20 cellular contexts compared by ENCODE assay signal in the genomic region with DNA sequence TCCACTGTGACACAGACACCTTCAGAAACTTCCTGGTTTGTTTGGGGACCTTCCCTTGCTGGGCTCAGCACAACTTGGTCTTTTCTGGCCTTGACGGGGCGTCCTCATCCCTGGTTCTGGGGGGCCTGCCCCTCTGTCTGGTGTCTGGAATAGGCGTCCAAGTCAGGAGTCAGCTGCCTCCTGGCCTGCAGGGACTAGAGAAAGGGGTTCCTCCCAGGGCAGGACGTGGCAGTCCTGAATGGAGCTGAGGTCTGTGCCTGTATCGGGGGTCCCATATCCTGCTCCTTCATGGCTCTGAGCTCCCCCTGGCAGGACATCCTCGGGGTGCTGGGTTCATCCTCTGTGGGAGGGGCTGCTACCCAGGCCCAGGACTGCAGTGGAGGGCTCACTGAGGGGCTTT.
"Had no signal": no experiment of that assay in that cellular context is flagged by ENCODE, and none has a peak within 500 bp of the region (broad histone marks: within the 10 kb centered on the region; RNA-seq: fewer than 3 reads in every experiment).

No MANE protein-coding gene starts in this region.

- H3K27ac ChIP-seq: coronary artery, hepatocyte, ovary, right lobe of liver, tibial artery, upper lobe of left lung, uterus had no signal

- H3K4me3 Mint-ChIP-seq: natural killer cell, neural crest cell had no signal

- ATAC-seq: left lobe of liver, mucosa of descending colon, natural killer cell, right lobe of liver had no signal

- H3K9me3 Mint-ChIP-seq: natural killer cell had no signal

- H3K79me2 ChIP-seq: hepatocyte had no signal

- H3K9me3 ChIP-seq: mucosa of descending colon, ovary, right lobe of liver, upper lobe of left lung, uterus had no signal

- H3K4me1 Mint-ChIP-seq: neural crest cell had no signal

- H3K4me3 ChIP-seq: coronary artery, hepatocyte, mucosa of descending colon, ovary, right lobe of liver, tibial artery, upper lobe of left lung, uterus had no signal

- H3K36me3 ChIP-seq: ovary, right lobe of liver, tibial artery, upper lobe of left lung, uterus had no signal

- H3K4me2 ChIP-seq: hepatocyte had no signal

- H2AFZ ChIP-seq: hepatocyte had no signal

- DNase-seq: effector CD4-positive, alpha-beta T cell; foreskin melanocyte; head of caudate nucleus; kidney glomerular epithelial cell; mammary epithelial cell; natural killer cell; ovary; stimulated activated CD4-positive, alpha-beta T cell treated with anti-CD3 and anti-CD28 coated beads, Interleukin-15, amount 100 ng/mL, for 24 hours; stimulated activated CD4-positive, alpha-beta T cell treated with anti-CD3 and anti-CD28 coated beads, Interleukin-1b, Interleukin-23, amount 100 ng/mL, for 48 hours; stimulated activated CD4-positive, alpha-beta T cell treated with anti-CD3 and anti-CD28 coated beads, Interleukin-4, amount 100 ng/mL, for 24 hours; stimulated activated naive CD4-positive, alpha-beta T cell treated with Interleukin-2 at 50 U/mL for 16 hours; tibial artery; uterus had no signal

- H3K27me3 ChIP-seq: hepatocyte, ovary, right lobe of liver, tibial artery, upper lobe of left lung, uterus had no signal

- H3K27ac Mint-ChIP-seq: natural killer cell had no signal

- H3K4me1 ChIP-seq: right lobe of liver, tibial artery, upper lobe of left lung, uterus had no signal

- H3K36me3 Mint-ChIP-seq: natural killer cell had no signal
